8 cellular contexts compared by ENCODE assay signal in the genomic region with DNA sequence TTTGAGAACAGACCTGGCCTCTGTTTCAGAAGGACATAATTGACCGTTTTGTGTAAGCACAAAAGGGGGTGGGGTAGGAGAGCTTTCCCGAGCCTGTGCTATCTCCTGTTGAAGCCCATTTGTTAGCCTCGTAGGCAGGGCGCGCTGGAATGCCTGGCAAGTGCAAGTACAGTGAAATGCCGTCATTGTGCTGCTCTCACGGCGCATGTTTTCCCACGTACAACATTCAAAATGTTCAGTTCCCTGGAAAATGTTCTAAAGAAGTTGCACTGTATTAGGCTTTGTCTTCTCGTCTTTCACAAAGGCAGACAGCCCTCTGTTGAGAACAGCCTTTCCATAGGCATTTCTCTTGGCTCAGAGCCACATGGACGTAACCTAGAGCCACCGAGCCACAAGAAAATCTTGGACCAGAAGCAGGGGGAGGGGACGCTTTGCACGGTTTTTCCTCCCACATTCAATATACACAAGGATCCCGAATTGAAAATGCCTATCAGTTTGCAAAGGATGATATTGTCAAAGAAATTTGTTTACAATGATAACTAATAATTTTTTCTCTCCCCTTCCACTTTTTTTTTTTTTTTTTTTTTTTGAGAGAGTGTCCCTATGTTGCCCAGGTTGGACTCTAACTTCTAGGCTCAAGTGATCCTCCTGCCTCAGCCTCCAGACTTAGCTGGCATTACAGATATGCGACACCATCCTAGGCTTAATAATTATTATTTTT. TPM values are rescaled to one million over a fixed set of nuclear protein-coding genes. Genes with fewer than 3 reads are reported as not detected.
DNase-seq lines count a peak whose midpoint lies in the region; ATAC-seq lines count a peak whose summit lies in the region.

No MANE protein-coding gene starts in this region.

- H2AFZ ChIP-seq in trophoblast cell (ENCODE audit: insufficient read depth, low read length, poor library complexity): no peak overlapping the region

- H3K23ac ChIP-seq in trophoblast cell (ENCODE audit: low read length): no peak overlapping the region

- H3K4me3 ChIP-seq in trophoblast cell (ENCODE audit: low read depth, low read length): no peak overlapping the region

- no peaks in the 10 kb centered on the region for H3K79me2 ChIP-seq in trophoblast cell (ENCODE audit: control insufficient read depth, insufficient read depth, low read length, poor library complexity)

- no peak overlapping the region for H2BK120ac ChIP-seq in trophoblast cell (ENCODE audit: insufficient read depth, low read length, poor library complexity)

- no peak overlapping the region for H2BK12ac ChIP-seq in trophoblast cell (ENCODE audit: low read length)

- no peak overlapping the region for H2AK5ac ChIP-seq in trophoblast cell (ENCODE audit: low read length)

- H3K14ac ChIP-seq in trophoblast cell (ENCODE audit: low read length): no peak overlapping the region

- no peaks in the 10 kb centered on the region for H3K9me3 ChIP-seq in trophoblast cell (ENCODE audit: insufficient read depth, low read depth, low read length)

- WGBS in trophoblast cell (ENCODE audit: extremely low coverage, insufficient coverage, insufficient read length): no CpG with 5 or more reads among the region's 16 CpGs

- H4K12ac ChIP-seq in trophoblast cell (ENCODE audit: low read depth, low read length): no peak overlapping the region

- peaks cover 0 to 7% of the 10 kb centered on the region in 2 experiments for H3K4me1 ChIP-seq in trophoblast cell (ENCODE audit: control insufficient read depth in 1 of 2, insufficient read depth in 2 of 2, low read length in 2 of 2)

- DNase-seq in ELR (ENCODE audit: low read depth): peak; percentile 36
- peak; percentile 62 for DNase-seq in SK-N-DZ (ENCODE audit: low spot score)
- peak; percentile 35 for DNase-seq in globus pallidus (ENCODE audit: low spot score)
- peak; percentile 53 to 73 for DNase-seq in trophoblast cell
- DNase-seq in ureter (ENCODE audit: low spot score): no peak
- DNase-seq in NCI-H128 (lab: John Stamatoyannopoulos, UW; ENCODE audit: unreplicated experiment): no peak

- no peak overlapping the region for H4K91ac ChIP-seq in trophoblast cell (ENCODE audit: low read depth, low read length)

- no peak for ATAC-seq in HG02798 (IDR thresholded peaks at IDR 0.05; ENCODE audit: poor library complexity, unreplicated experiment)
- ATAC-seq in HG03175 (IDR thresholded peaks at IDR 0.05; ENCODE audit: unreplicated experiment): no peak

- no peak overlapping the region for H4K8ac ChIP-seq in trophoblast cell (ENCODE audit: low read depth, low read length)

- no peak overlapping the region for H2BK5ac ChIP-seq in trophoblast cell (ENCODE audit: low read depth, low read length, poor library complexity)

- H3K9ac ChIP-seq in trophoblast cell (ENCODE audit: low read length): no peak overlapping the region

- no peaks in the 10 kb centered on the region for H3K79me1 ChIP-seq in trophoblast cell (ENCODE audit: low read length)

- H3K4ac ChIP-seq in trophoblast cell (ENCODE audit: low read depth, low read length): no peak overlapping the region

- no peaks in the 10 kb centered on the region for H3K36me3 ChIP-seq in trophoblast cell (ENCODE audit: control insufficient read depth in 1 of 2, insufficient read depth in 2 of 2, low read length in 2 of 2)

- no peaks in the 10 kb centered on the region for H3K27me3 ChIP-seq in trophoblast cell (ENCODE audit: insufficient read depth, low read length)

- peak overlapping the region; percentile 14 for H3K27ac ChIP-seq in trophoblast cell (ENCODE audit: low read depth, low read length)

- no peak overlapping the region for H3K18ac ChIP-seq in trophoblast cell (ENCODE audit: low read length)

- peak overlapping the region; percentile 37 for H3K4me2 ChIP-seq in trophoblast cell (ENCODE audit: low read length)

RNA-seq across cellular contexts. Expression of a gene that starts 54.6 kb away (rescaled TPM):
- polyA plus RNA-seq in SK-N-DZ (2014; cell fraction: cytosol; rRNA removed): 10.6 and 14.6 TPM in 2 replicates
- polyA plus RNA-seq in SK-N-DZ (2014; cell fraction: nucleus; rRNA removed): 15.4 and 34.3 TPM in 2 replicates
- polyA plus RNA-seq in trophoblast cell (2013): 55.6 and 55.9 TPM in 2 replicates
- 56.4 TPM for total RNA-seq in ureter

Comparison
In these comparisons a context has a peak if more than half of its experiments do, and no peak if none do; other contexts are left out.
1. DNase-seq: peak in ELR (single experiment), SK-N-DZ (single experiment), globus pallidus (single experiment) and trophoblast cell (2 of 2); none in ureter (single experiment) and NCI-H128 (single experiment).